Comparison of ENCODE assay signal across 19 cellular contexts in genomic region chr9:129471201-129472019, GRCh38.
DNase-seq lines count a peak whose midpoint lies in the region; ATAC-seq and TF ChIP-seq lines count a peak whose summit lies in the region.
"Had no signal": no experiment of that assay in that cellular context is flagged by ENCODE, and none has a peak within 500 bp of the region (broad histone marks: within the 10 kb centered on the region; RNA-seq: fewer than 3 reads in every experiment).

No MANE protein-coding gene starts in this region.

- H4K8ac ChIP-seq in IMR-90 (ENCODE audit: low read depth in 2 of 2, low read length in 2 of 2), result no peak overlapping the region

- H2BK120ac ChIP-seq in IMR-90 (ENCODE audit: low read depth, low read length), result no peak overlapping the region

- H3K9me3 ChIP-seq in mammary epithelial cell (replicated peaks; ENCODE audit: insufficient read depth, low read length), result peaks cover 5% of the 10 kb centered on the region
- H3K9me3 ChIP-seq in IMR-90 (ENCODE audit: control insufficient read depth, insufficient read depth, low read length), result 0 out of 2 replicates have a peak, but pooled peaks cover 4% of the 10 kb centered on the region
- H3K9me3 ChIP-seq: suprapubic skin had no signal

- H3K4me1 Mint-ChIP-seq in MCF 10A (ENCODE audit: insufficient read depth, unreplicated experiment) (peaks cover 9% of the 10 kb centered on the region), brain (peaks cover 64% of the 10 kb centered on the region)
- H3K4me1 Mint-ChIP-seq in stimulated activated naive B cell treated with anti-CD40 and anti-IgM and Interleukin-4, amounts not matched to agents 10 μg/mL and 1 μg/mL and 100 μg/mL, for 72 hours, result peaks cover 0 to 5% of the 10 kb centered on the region in 2 donors

- CTCF ChIA-PET in MCF 10A (lab: Yijun Ruan, JAX) (interaction anchor here (1.0 kb wide), 1 partner anchor 13 kb away, joined by 3 read pairs; no protein-coding TSS in a partner anchor), mammary epithelial cell (lab: Charles Lee; ENCODE audit: low non-redundant PET) (no interaction called here), IMR-90 (lab: Yijun Ruan, JAX) (no interaction called here)

- intact Hi-C loops in MCF 10A (cut with micrococcal nuclease) (no loop called here), mammary epithelial cell (cut with micrococcal nuclease) (no loop called here), IMR-90 (cut with micrococcal nuclease) (no loop called here)

- H3K27me3 Mint-ChIP-seq in MCF 10A (ENCODE audit: insufficient read depth, unreplicated experiment) (no peaks in the 10 kb centered on the region), brain (peaks cover 4% of the 10 kb centered on the region)
- H3K27me3 Mint-ChIP-seq in stimulated activated naive B cell treated with anti-CD40 and anti-IgM and Interleukin-4, amounts not matched to agents 10 μg/mL and 1 μg/mL and 100 μg/mL, for 72 hours, result peaks cover 45 to 46% of the 10 kb centered on the region in 2 donors
- H3K27me3 Mint-ChIP-seq: T-helper 17 cell had no signal

- H3K23ac ChIP-seq in IMR-90 (ENCODE audit: low read depth, low read length), result no peak overlapping the region

- H3K4me3 ChIP-seq in mammary epithelial cell (replicated peaks in 1 of 3; ENCODE audit: insufficient read depth in 1 of 3, low read depth in 2 of 3, low read length in 3 of 3), result no peak overlapping the region
- H3K4me3 ChIP-seq in IMR-90 (ENCODE audit: insufficient read depth, low read depth, low read length), result no peak overlapping the region
- H3K4me3 ChIP-seq: esophagus squamous epithelium, left ventricle myocardium inferior, suprapubic skin had no signal

- no peak overlapping the region for H2AK5ac ChIP-seq in IMR-90 (ENCODE audit: low read depth, low read length)

- H3K4me2 ChIP-seq in mammary epithelial cell (ENCODE audit: insufficient read depth, low read depth, low read length) (no peak overlapping the region), IMR-90 (ENCODE audit: low read depth, low read length) (no peak overlapping the region)
- H3K4me2 ChIP-seq: KMS-11 had no signal

- H4K91ac ChIP-seq in IMR-90 (ENCODE audit: insufficient read depth, low read depth, low read length), result no peak overlapping the region

- BruUV-seq in MCF 10A (replicated peaks; lab: Mats Ljungman, UMichigan), result no TSS peak
- no TSS peak for BruUV-seq in mammary epithelial cell (replicated peaks; lab: Mats Ljungman, UMichigan)
- BruUV-seq in IMR-90 (replicated peaks; lab: Mats Ljungman, UMichigan), result no TSS peak

- H2AK9ac ChIP-seq in IMR-90 (replicated peaks; ENCODE audit: low read depth, low read length, poor library complexity), result no peak overlapping the region

- H3K27me3 ChIP-seq in mammary epithelial cell (ENCODE audit: insufficient read depth, low read length) (no peaks in the 10 kb centered on the region), IMR-90 (ENCODE audit: control insufficient read depth, insufficient read depth, low read length) (no peaks in the 10 kb centered on the region)
- H3K27me3 ChIP-seq: esophagus squamous epithelium, suprapubic skin had no signal

- peaks cover 11% of the 10 kb centered on the region for H3K4me1 ChIP-seq in mammary epithelial cell (ENCODE audit: insufficient read depth, low read length)
- peaks cover 4% of the 10 kb centered on the region; the same call in 1 of the 2 replicates for H3K4me1 ChIP-seq in IMR-90 (ENCODE audit: control insufficient read depth, insufficient read depth, low read length)

- H3K9me3 Mint-ChIP-seq in MCF 10A (ENCODE audit: unreplicated experiment), result no peaks in the 10 kb centered on the region
- peaks cover 0 to 9% (median 0%) of the 10 kb centered on the region in 5 experiments for H3K9me3 Mint-ChIP-seq in brain
- H3K9me3 Mint-ChIP-seq in stimulated activated naive B cell treated with anti-CD40 and anti-IgM and Interleukin-4, amounts not matched to agents 10 μg/mL and 1 μg/mL and 100 μg/mL, for 72 hours, result peaks cover 0 to 2% of the 10 kb centered on the region in 2 donors

- no peaks in the 10 kb centered on the region for H3K79me1 ChIP-seq in IMR-90 (ENCODE audit: low read depth in 1 of 2, low read length in 2 of 2)

- in situ Hi-C loops in mammary epithelial cell (cut with MboI; ENCODE audit: low sequenced_read_pairs in 2 of 2), result no loop called here
- in situ Hi-C loops in IMR-90 (cut with MboI; ENCODE audit: low sequenced_read_pairs), result no loop called here

- no peak for TF ChIP-seq RAD21 in IMR-90 (IDR thresholded peaks at IDR 0.05; ENCODE audit: low read length)

- H3K36me3 Mint-ChIP-seq in MCF 10A (ENCODE audit: insufficient read depth, unreplicated experiment) (peaks cover 4% of the 10 kb centered on the region), brain (no peaks in the 10 kb centered on the region)
- peaks cover 0 to 2% of the 10 kb centered on the region in 2 donors for H3K36me3 Mint-ChIP-seq in stimulated activated naive B cell treated with anti-CD40 and anti-IgM and Interleukin-4, amounts not matched to agents 10 μg/mL and 1 μg/mL and 100 μg/mL, for 72 hours

- TF ChIP-seq POLR2A in IMR-90 (IDR thresholded peaks at IDR 0.05; ENCODE audit: low read depth, low read length), result no peak

- H2BK20ac ChIP-seq in IMR-90 (ENCODE audit: low read depth, low read length), result no peak overlapping the region

- 97% methylated on average over 5 of the region's 5 CpGs for WGBS in mammary epithelial cell (ENCODE audit: low coverage, missing lambda C conversion rate)
- 86% methylated on average over 2 of the region's 5 CpGs; no CpG with 5 or more reads in 1 of the 2 experiments for whole genome bisulfite sequencing in IMR-90 (ENCODE audit: extremely low coverage in 2 of 2, insufficient read length in 1 of 2), 2 experiments

- 0 out of 2 replicates have a peak overlapping the region, but pooled peaks have one; percentile 23 for H3K4ac ChIP-seq in IMR-90 (ENCODE audit: low read depth, low read length)

- H3K56ac ChIP-seq in IMR-90 (ENCODE audit: extremely low read depth, insufficient read depth, low read length), result no peak overlapping the region

- DNase-seq in MCF 10A (ENCODE audit: unreplicated experiment), result no peak
- no peak for DNase-seq in mammary epithelial cell
- no peak for DNase-seq in IMR-90
- DNase-seq in stimulated activated naive CD8-positive, alpha-beta T cell treated with anti-CD3 and anti-CD28 coated beads, Interleukin-15, Interleukin-2, amounts not matched to agents 100 U/mL and 50 U/mL, for 24 hours, result no peak
- DNase-seq in stimulated activated naive B cell treated with anti-CD40 and anti-IgM and Interleukin-4, amounts not matched to agents 10 μg/mL and 1 μg/mL and 100 μg/mL, for 72 hours, result no peak
- DNase-seq: caudate nucleus; esophagus squamous epithelium; left ventricle myocardium inferior; NCI-H2081; NCI-H524; SIG-M5; stimulated activated CD4-positive, alpha-beta T cell treated with anti-CD3 and anti-CD28 coated beads, Interleukin-2, amount 100 ng/mL, for 48 hours; T-helper 17 cell had no signal

- no peak for ATAC-seq in IMR-90 (ENCODE audit: low read depth)
- ATAC-seq in stimulated activated naive CD8-positive, alpha-beta T cell treated with anti-CD3 and anti-CD28 coated beads, Interleukin-15, Interleukin-2, amounts not matched to agents 100 U/mL and 50 U/mL, for 24 hours, result peak; percentile 94
- no peak for ATAC-seq in HG02938 (IDR thresholded peaks at IDR 0.05; ENCODE audit: unreplicated experiment)
- no peak for ATAC-seq in stimulated activated naive B cell treated with anti-CD40 and anti-IgM and Interleukin-4, amounts not matched to agents 10 μg/mL and 1 μg/mL and 100 μg/mL, for 72 hours (replicated peaks)
- ATAC-seq in GM18867 (IDR thresholded peaks at IDR 0.05; ENCODE audit: unreplicated experiment), result no peak
- ATAC-seq: T-helper 17 cell had no signal

- H3K27ac ChIP-seq in mammary epithelial cell (ENCODE audit: insufficient read depth, low read depth, low read length), result no peak overlapping the region
- H3K27ac ChIP-seq in IMR-90 (ENCODE audit: insufficient read depth, low read length), result no peak overlapping the region
- H3K27ac ChIP-seq: esophagus squamous epithelium, KMS-11, left ventricle myocardium inferior, suprapubic skin, VCaP had no signal

- dilution Hi-C loops in mammary epithelial cell (cut with HindIII; ENCODE audit: low sequenced_read_pairs), result no loop called here
- dilution Hi-C loops in IMR-90 (cut with HindIII; ENCODE audit: low sequenced_read_pairs, unreplicated experiment), result no loop called here

- peak overlapping the region; percentile 32 for H3K27ac Mint-ChIP-seq in MCF 10A (ENCODE audit: low read depth, unreplicated experiment)
- peak overlapping the region in 4 of 5 experiments; percentile 45 to 95 (median 90) for H3K27ac Mint-ChIP-seq in brain
- no peak overlapping the region for H3K27ac Mint-ChIP-seq in stimulated activated naive B cell treated with anti-CD40 and anti-IgM and Interleukin-4, amounts not matched to agents 10 μg/mL and 1 μg/mL and 100 μg/mL, for 72 hours
- H3K27ac Mint-ChIP-seq: T-helper 17 cell had no signal

- H3K14ac ChIP-seq in IMR-90 (replicated peaks; ENCODE audit: low read depth, low read length), result no peak overlapping the region

- H3K79me2 ChIP-seq in mammary epithelial cell (ENCODE audit: insufficient read depth, low read length), result no peaks in the 10 kb centered on the region

- no peak overlapping the region for H3K18ac ChIP-seq in IMR-90 (ENCODE audit: low read depth, low read length)

- H2BK5ac ChIP-seq in IMR-90 (ENCODE audit: low read depth, low read length, poor library complexity, severe bottlenecking), result no peak overlapping the region

- H2AFZ ChIP-seq in mammary epithelial cell (ENCODE audit: low read depth, low read length) (no peak overlapping the region), IMR-90 (replicated peaks; ENCODE audit: low read length, poor library complexity) (no peak overlapping the region)

- H4K5ac ChIP-seq in IMR-90 (ENCODE audit: low read depth, low read length), result no peak overlapping the region

- no peak overlapping the region for H3K4me3 Mint-ChIP-seq in MCF 10A (ENCODE audit: unreplicated experiment)
- H3K4me3 Mint-ChIP-seq in brain, result no peak overlapping the region
- H3K4me3 Mint-ChIP-seq in stimulated activated naive B cell treated with anti-CD40 and anti-IgM and Interleukin-4, amounts not matched to agents 10 μg/mL and 1 μg/mL and 100 μg/mL, for 72 hours, result no peak overlapping the region

- H4K20me1 ChIP-seq in mammary epithelial cell (ENCODE audit: insufficient read depth, low read length) (no peaks in the 10 kb centered on the region), IMR-90 (ENCODE audit: insufficient read depth, low read length) (no peaks in the 10 kb centered on the region)

- no peak for TF ChIP-seq CTCF in MCF 10A (IDR thresholded peaks at IDR 0.05; ENCODE audit: unreplicated experiment)
- TF ChIP-seq CTCF in mammary epithelial cell (conservative IDR thresholded peaks at IDR 0.05 in 1 of 2, IDR thresholded peaks at IDR 0.05 in 1 of 2; ENCODE audit: extremely low read depth in 1 of 2, insufficient read depth in 1 of 2, low read depth in 1 of 2, low read length in 2 of 2), result no peak
- TF ChIP-seq CTCF in IMR-90 (conservative IDR thresholded peaks at IDR 0.05; ENCODE audit: low read depth, low read length), result no peak
- TF ChIP-seq CTCF in brain (conservative IDR thresholded peaks at IDR 0.05), result no peak

- H2BK15ac ChIP-seq in IMR-90 (ENCODE audit: low read depth, low read length), result no peak overlapping the region

- peaks cover 6% of the 10 kb centered on the region for H3K9me1 ChIP-seq in IMR-90 (ENCODE audit: insufficient read depth, low read length)

- H3K9ac ChIP-seq in mammary epithelial cell (ENCODE audit: insufficient read depth, low read length) (no peak overlapping the region), IMR-90 (ENCODE audit: low read depth, low read length) (no peak overlapping the region)
- H3K9ac ChIP-seq: KMS-11 had no signal

- POLR2A ChIA-PET in MCF 10A (lab: Yijun Ruan, JAX) (interaction anchor here (0.6 to 2.0 kb wide), 3 partner anchors 11 to 1432 kb away, joined by 3 to 8 read pairs (median 4); no protein-coding TSS in a partner anchor), IMR-90 (lab: Charles Lee; ENCODE audit: unreplicated experiment) (interaction anchor here (0.6 kb wide), 1 partner anchor 9 kb away, joined by 15 read pairs; no protein-coding TSS in a partner anchor)

- H3K36me3 ChIP-seq in mammary epithelial cell (ENCODE audit: insufficient read depth, low read length), result no peaks in the 10 kb centered on the region
- H3K36me3 ChIP-seq in IMR-90 (ENCODE audit: control insufficient read depth, insufficient read depth, low read length), result no peaks in the 10 kb centered on the region
- H3K36me3 ChIP-seq: esophagus squamous epithelium, left ventricle myocardium inferior, suprapubic skin had no signal
